Comparison of ENCODE assay signal across 25 cellular contexts in genomic region chr18:68282232-68282631, GRCh38.
"Had no signal": no experiment of that assay in that cellular context is flagged by ENCODE, and none has a peak within 500 bp of the region (broad histone marks: within the 10 kb centered on the region; RNA-seq: fewer than 3 reads in every experiment).

No MANE protein-coding gene starts in this region.

- H3K4me3 ChIP-seq: coronary artery, dorsolateral prefrontal cortex, esophagus squamous epithelium, gastroesophageal sphincter, heart left ventricle, hepatocyte, left lung, lower lobe of right lung, mucosa of descending colon had no signal

- ATAC-seq: esophagus mucosa, gastroesophageal sphincter, heart left ventricle, left cardiac atrium, left lung, left ventricle myocardium superior, lower lobe of right lung, mucosa of descending colon had no signal

- DNase-seq: dermis blood vessel endothelial cell; dorsolateral prefrontal cortex; effector CD4-positive, alpha-beta T cell; effector memory CD4-positive, alpha-beta T cell; erythroblast; esophagus squamous epithelium; foreskin fibroblast; foreskin melanocyte; heart left ventricle; hypothalamus; immature natural killer cell; islet precursor cell; left cardiac atrium; left lung; left ventricle myocardium superior; lower lobe of right lung; mesenchymal stem cell; mucosa of descending colon; naive B cell had no signal

- H3K4me1 ChIP-seq: esophagus squamous epithelium, gastroesophageal sphincter, heart left ventricle, left lung, lower lobe of right lung had no signal

- H3K4me2 ChIP-seq: hepatocyte had no signal

- H2AFZ ChIP-seq: hepatocyte had no signal

- FAIRE-seq: colon had no signal

- H3K9me3 ChIP-seq: esophagus squamous epithelium, gastroesophageal sphincter, heart left ventricle, left lung, lower lobe of right lung, mucosa of descending colon had no signal

- H3K36me3 ChIP-seq: esophagus squamous epithelium, gastroesophageal sphincter, heart left ventricle, left lung, lower lobe of right lung had no signal

- H3K27me3 ChIP-seq: esophagus squamous epithelium, gastroesophageal sphincter, heart left ventricle, hepatocyte, left lung had no signal

- H3K27ac ChIP-seq: coronary artery, dorsolateral prefrontal cortex, epithelial cell of prostate, esophagus squamous epithelium, gastroesophageal sphincter, heart left ventricle, hepatocyte, left lung, lower lobe of right lung had no signal

- H3K79me2 ChIP-seq: hepatocyte had no signal
